In genomic region chr5:168216989-168217388, GRCh38 we compare ENCODE assay signal across 17 cellular contexts.
DNase-seq lines count a peak whose midpoint lies in the region; TF ChIP-seq lines count a peak whose summit lies in the region.
"Had no signal": no experiment of that assay in that cellular context is flagged by ENCODE, and none has a peak within 500 bp of the region (broad histone marks: within the 10 kb centered on the region; RNA-seq: fewer than 3 reads in every experiment).

No MANE protein-coding gene starts in this region.

- CTCF ChIA-PET in A673 (lab: Charles Lee) = no interaction called here

- TF ChIP-seq POLR2A in thyroid gland (IDR thresholded peaks at IDR 0.05) = no peak
- TF ChIP-seq POLR2A in breast epithelium (IDR thresholded peaks at IDR 0.05) = no peak
- no peak for TF ChIP-seq POLR2A in testis (IDR thresholded peaks at IDR 0.05)

- no peak for TF ChIP-seq CTCF in A673 (conservative IDR thresholded peaks at IDR 0.05; ENCODE audit: low read depth, low read length)
- no peak for TF ChIP-seq CTCF in thyroid gland (IDR thresholded peaks at IDR 0.05)
- TF ChIP-seq CTCF in breast epithelium (IDR thresholded peaks at IDR 0.05) = no peak
- TF ChIP-seq CTCF in testis (IDR thresholded peaks at IDR 0.05) = no peak

- DNase-seq in NCI-H1417 (lab: John Stamatoyannopoulos, UW) (peak in 2 of 3 experiments; percentile 36 to 63), NCI-H1417 treated with DMSO at 0.1 percent for 48 hours (lab: John Stamatoyannopoulos, UW) (no peak), A673 (ENCODE audit: low spot score) (no peak), NCI-H2227 treated with DMSO at 0.1 percent for 48 hours (lab: John Stamatoyannopoulos, UW) (peak; percentile 86), thyroid gland (no peak), breast epithelium (ENCODE audit: low spot score in 2 of 2) (no peak), testis (no peak)
- DNase-seq: CD4-positive, alpha-beta memory T cell; DMS79 treated with DMSO at 0.1 percent for 48 hours; GF-D8; HCEC 1CT; HFFc6; IMR-90 had no signal

- BruUV-seq in A673 (replicated peaks; lab: Mats Ljungman, UMichigan) = no TSS peak

- H3K9me3 ChIP-seq in A673 (ENCODE audit: low read depth, low read length, poor library complexity, severe bottlenecking) (no peaks in the 10 kb centered on the region), thyroid gland (no peaks in the 10 kb centered on the region), breast epithelium (no peaks in the 10 kb centered on the region), testis (no peaks in the 10 kb centered on the region)
- H3K9me3 ChIP-seq: A549, BLaER1 had no signal

- H3K27ac ChIP-seq in A673 (ENCODE audit: low read depth, low read length, poor library complexity, severe bottlenecking) (peak overlapping the region; percentile 55), thyroid gland (peak overlapping the region in 2 of 3 donors; percentile 60 to 83), breast epithelium (no peak overlapping the region), testis (no peak overlapping the region)
- H3K27ac ChIP-seq: 22Rv1, A549, BLaER1 had no signal

- no peaks in the 10 kb centered on the region for H3K27me3 ChIP-seq in A673 (replicated peaks; ENCODE audit: insufficient read depth, low read depth, low read length, poor library complexity)
- no peaks in the 10 kb centered on the region for H3K27me3 ChIP-seq in thyroid gland
- H3K27me3 ChIP-seq in breast epithelium = no peaks in the 10 kb centered on the region
- no peaks in the 10 kb centered on the region for H3K27me3 ChIP-seq in testis
- H3K27me3 ChIP-seq: BLaER1 had no signal

- intact Hi-C loops in A673 (cut with micrococcal nuclease; ENCODE audit: unreplicated experiment) (loop anchor here (5.0 to 10.0 kb wide), 2 partner anchors 512 to 640 kb away; no protein-coding TSS in a partner anchor), thyroid gland (cut with DNase I) (no loop called here), breast epithelium (cut with DNase I; ENCODE audit: low total_unique reads) (no loop called here), testis (cut with DNase I; ENCODE audit: low total_unique reads) (loop anchor here (10.0 kb wide), 1 partner anchor 492 kb away; no protein-coding TSS in a partner anchor)

- H3K4me1 ChIP-seq in A673 (ENCODE audit: insufficient read depth, low read length, poor library complexity, severe bottlenecking) (peaks cover 47% of the 10 kb centered on the region), thyroid gland (peaks cover 31 to 42% of the 10 kb centered on the region in 2 donors), breast epithelium (no peaks in the 10 kb centered on the region), testis (no peaks in the 10 kb centered on the region)

- H3K36me3 ChIP-seq in A673 (ENCODE audit: insufficient read depth, low read length, poor library complexity, severe bottlenecking) = peaks cover 8% of the 10 kb centered on the region
- no peaks in the 10 kb centered on the region for H3K36me3 ChIP-seq in thyroid gland
- no peaks in the 10 kb centered on the region for H3K36me3 ChIP-seq in breast epithelium
- H3K36me3 ChIP-seq in testis (ENCODE audit: low read depth, missing control alignments) = no peaks in the 10 kb centered on the region

- POLR2A ChIA-PET in A673 (lab: Charles Lee; ENCODE audit: low non-redundant PET) = interaction anchor here (0.6 kb wide), 1 partner anchor 634 kb away, joined by 3 read pairs; no protein-coding TSS in a partner anchor

- WGBS in thyroid gland, 2 donors = 39 to 47% methylated on average over 2 of the region's 2 CpGs
- 73 to 77% methylated on average over 2 of the region's 2 CpGs for WGBS in testis, 2 donors

- H3K4me3 ChIP-seq in A673 (ENCODE audit: low read depth, low read length, poor library complexity, severe bottlenecking) (no peak overlapping the region), thyroid gland (replicated peaks in 1 of 3) (no peak overlapping the region), breast epithelium (no peak overlapping the region), testis (no peak overlapping the region)
- H3K4me3 ChIP-seq: A549, BLaER1, K562 had no signal

Comparison
In these comparisons a context has a peak if more than half of its experiments do, and no peak if none do; other contexts are left out.
1. DNase-seq: peak in NCI-H1417 (2 of 3) and NCI-H2227 treated with DMSO at 0.1 percent for 48 hours (single experiment); none in NCI-H1417 treated with DMSO at 0.1 percent for 48 hours (single experiment), A673 (single experiment), thyroid gland (0 of 2), breast epithelium (0 of 2) and testis (single experiment).
2. H3K27ac ChIP-seq: peak in A673 (single experiment) and thyroid gland (2 of 3); none in breast epithelium (0 of 2) and testis (0 of 2).
3. intact Hi-C loops: an anchor here in A673 (5.0 to 10.0 kb wide) and testis (10.0 kb wide); none called in thyroid gland and breast epithelium.